5 cellular contexts compared by ENCODE assay signal in genomic region chr11:70620510-70621184, GRCh38.
"Had no signal": no experiment of that assay in that cellular context is flagged by ENCODE, and none has a peak within 500 bp of the region (broad histone marks: within the 10 kb centered on the region; RNA-seq: fewer than 3 reads in every experiment).

No MANE protein-coding gene starts in this region.

- ATAC-seq: K562 had no signal

- DNase-seq: KG1 had no signal

- H3K4me2 ChIP-seq: KMS-11 had no signal

- FAIRE-seq: HTR-8/SVneo, K562 had no signal

- H3K9ac ChIP-seq: KMS-11 had no signal

- H3K4me3 ChIP-seq: K562 had no signal

- H3K27ac ChIP-seq: HL-60, KMS-11 had no signal
